In genomic region chr1:208149213-208149612, GRCh38 we compare ENCODE assay signal across 1 cellular context.
TF ChIP-seq lines count a peak whose summit lies in the region.

No MANE protein-coding gene starts in this region.

TF ChIP-seq in HepG2, 621 proteins besides CTCF, POLR2A, EP300 and RAD21 (continued from another document):
- no peak for TF ChIP-seq ZNF772 (CRISPR knock-in tag; IDR thresholded peaks at IDR 0.05)
- no peak for TF ChIP-seq ZNF224 (CRISPR knock-in tag; IDR thresholded peaks at IDR 0.05)
- no peak for TF ChIP-seq HDAC1 (CRISPR knock-in tag; IDR thresholded peaks at IDR 0.05)
- TF ChIP-seq ZNF776 (CRISPR knock-in tag; IDR thresholded peaks at IDR 0.05): no peak
- no peak for TF ChIP-seq SPEN (CRISPR knock-in tag; IDR thresholded peaks at IDR 0.05; ENCODE audit: low read depth)
- no peak for TF ChIP-seq SMC3 (IDR thresholded peaks at IDR 0.05; ENCODE audit: low read length)
- TF ChIP-seq, protein P1, sequence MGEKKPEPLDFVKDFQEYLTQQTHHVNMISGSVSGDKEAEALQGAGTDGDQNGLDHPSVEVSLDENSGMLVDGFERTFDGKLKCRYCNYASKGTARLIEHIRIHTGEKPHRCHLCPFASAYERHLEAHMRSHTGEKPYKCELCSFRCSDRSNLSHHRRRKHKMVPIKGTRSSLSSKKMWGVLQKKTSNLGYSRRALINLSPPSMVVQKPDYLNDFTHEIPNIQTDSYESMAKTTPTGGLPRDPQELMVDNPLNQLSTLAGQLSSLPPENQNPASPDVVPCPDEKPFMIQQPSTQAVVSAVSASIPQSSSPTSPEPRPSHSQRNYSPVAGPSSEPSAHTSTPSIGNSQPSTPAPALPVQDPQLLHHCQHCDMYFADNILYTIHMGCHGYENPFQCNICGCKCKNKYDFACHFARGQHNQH (CRISPR knock-in tag; IDR thresholded peaks at IDR 0.05): no peak
- TF ChIP-seq SKIL (CRISPR knock-in tag; IDR thresholded peaks at IDR 0.05; ENCODE audit: borderline replicate concordance): 0 out of 2 replicates have a peak, but pooled peaks have one; percentile 22
- TF ChIP-seq HNRNPLL (IDR thresholded peaks at IDR 0.05; ENCODE audit: low read depth, low read length, poor library complexity, severe bottlenecking): no peak
- TF ChIP-seq SOX6 (IDR thresholded peaks at IDR 0.05): 0 out of 2 replicates have a peak, but pooled peaks have one; percentile 34
- no peak for TF ChIP-seq SOX6 (CRISPR knock-in tag; IDR thresholded peaks at IDR 0.05)
- TF ChIP-seq ZNF138 (CRISPR knock-in tag; IDR thresholded peaks at IDR 0.05; ENCODE audit: low read depth): no peak
- TF ChIP-seq ZNF350 (CRISPR knock-in tag; IDR thresholded peaks at IDR 0.05; ENCODE audit: borderline replicate concordance, low read depth): no peak
- no peak for TF ChIP-seq MAF1 (CRISPR knock-in tag; IDR thresholded peaks at IDR 0.05; ENCODE audit: borderline replicate concordance)
- no peak for TF ChIP-seq ZBTB2 (CRISPR knock-in tag; IDR thresholded peaks at IDR 0.05; ENCODE audit: low read depth)
- no peak for TF ChIP-seq KLF12 (CRISPR knock-in tag; IDR thresholded peaks at IDR 0.05; ENCODE audit: borderline replicate concordance)
- TF ChIP-seq, protein P2, sequence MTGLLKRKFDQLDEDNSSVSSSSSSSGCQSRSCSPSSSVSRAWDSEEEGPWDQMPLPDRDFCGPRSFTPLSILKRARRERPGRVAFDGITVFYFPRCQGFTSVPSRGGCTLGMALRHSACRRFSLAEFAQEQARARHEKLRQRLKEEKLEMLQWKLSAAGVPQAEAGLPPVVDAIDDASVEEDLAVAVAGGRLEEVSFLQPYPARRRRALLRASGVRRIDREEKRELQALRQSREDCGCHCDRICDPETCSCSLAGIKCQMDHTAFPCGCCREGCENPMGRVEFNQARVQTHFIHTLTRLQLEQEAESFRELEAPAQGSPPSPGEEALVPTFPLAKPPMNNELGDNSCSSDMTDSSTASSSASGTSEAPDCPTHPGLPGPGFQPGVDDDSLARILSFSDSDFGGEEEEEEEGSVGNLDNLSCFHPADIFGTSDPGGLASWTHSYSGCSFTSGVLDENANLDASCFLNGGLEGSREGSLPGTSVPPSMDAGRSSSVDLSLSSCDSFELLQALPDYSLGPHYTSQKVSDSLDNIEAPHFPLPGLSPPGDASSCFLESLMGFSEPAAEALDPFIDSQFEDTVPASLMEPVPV (CRISPR knock-in tag; IDR thresholded peaks at IDR 0.05): no peak
- TF ChIP-seq ZNF691 (CRISPR knock-in tag; IDR thresholded peaks at IDR 0.05; ENCODE audit: borderline replicate concordance, low read depth): 0 out of 2 replicates have a peak, but pooled peaks have one; percentile 8
- no peak for TF ChIP-seq DR1 (CRISPR knock-in tag; IDR thresholded peaks at IDR 0.05)
- no peak for TF ChIP-seq HMGA1 (CRISPR knock-in tag; conservative IDR thresholded peaks at IDR 0.05)
- TF ChIP-seq NONO (IDR thresholded peaks at IDR 0.05): 0 out of 2 replicates have a peak, but pooled peaks have one; percentile 15
- no peak for TF ChIP-seq NONO (CRISPR knock-in tag; conservative IDR thresholded peaks at IDR 0.05)
- 0 out of 2 replicates have a peak, but pooled peaks have one; percentile 59 for TF ChIP-seq ZNF207 (IDR thresholded peaks at IDR 0.05; ENCODE audit: borderline replicate concordance)
- TF ChIP-seq ZNF781 (CRISPR knock-in tag; IDR thresholded peaks at IDR 0.05; ENCODE audit: borderline replicate concordance, not compliant biosample characterization): no peak
- TF ChIP-seq ZBTB3 (CRISPR knock-in tag; IDR thresholded peaks at IDR 0.05; ENCODE audit: borderline replicate concordance, low read depth): no peak
- TF ChIP-seq BATF2 (CRISPR knock-in tag; IDR thresholded peaks at IDR 0.05): no peak
- 0 out of 2 replicates have a peak, but pooled peaks have one; percentile 40 for TF ChIP-seq FOXK2 (IDR thresholded peaks at IDR 0.05)
- peak; percentile 82; the same call in 1 of the 2 replicates for TF ChIP-seq ARNT (IDR thresholded peaks at IDR 0.05)
- no peak for TF ChIP-seq SATB2 (CRISPR knock-in tag; IDR thresholded peaks at IDR 0.05)
